ENCODE assay signal across 25 cellular contexts in genomic region chr11:72520815-72521214, GRCh38.
"Had no signal": no experiment of that assay in that cellular context is flagged by ENCODE, and none has a peak within 500 bp of the region (broad histone marks: within the 10 kb centered on the region; RNA-seq: fewer than 3 reads in every experiment).

No MANE protein-coding gene starts in this region.

- DNase-seq: activated CD4-positive, alpha-beta T cell treated with anti-CD3 and anti-CD28 coated beads for 1 hour; activated CD4-positive, alpha-beta T cell treated with anti-CD3 and anti-CD28 coated beads, Interleukin-2, amount 50 U/mL, for 1 hour; activated CD8-positive, alpha-beta T cell treated with anti-CD3 and anti-CD28 coated beads for 36 hours; activated naive CD4-positive, alpha-beta T cell; activated T-cell treated with anti-CD3 and anti-CD28 coated beads for 4 hours; activated T-cell treated with anti-CD3 and anti-CD28 coated beads, Interleukin-2, amount 50 U/mL, for 72 hours; central memory CD4-positive, alpha-beta T cell; dermis blood vessel endothelial cell; effector CD8-positive, alpha-beta T cell; erythroblast; gastrocnemius medialis; glutamatergic neuron; islet precursor cell; left ventricle myocardium inferior; mucosa of descending colon; nephron progenitor cell; retina; stimulated activated CD4-positive, alpha-beta T cell treated with anti-CD3 and anti-CD28 coated beads, Interleukin-12 subunit alpha, Interleukin-12 subunit beta, amount 100 ng/mL, for 4 hours; stimulated activated CD4-positive, alpha-beta T cell treated with anti-CD3 and anti-CD28 coated beads, Interleukin-4, amount 100 ng/mL, for 1 hour; stimulated activated naive CD8-positive, alpha-beta T cell treated with anti-CD3 and anti-CD28 coated beads, Interleukin-15, amount 100 ng/mL, for 72 hours; thyroid gland had no signal

- H3K4me3 Mint-ChIP-seq: nephron progenitor cell, WTC11 had no signal

- H3K9me3 Mint-ChIP-seq: activated CD8-positive, alpha-beta T cell treated with anti-CD3 and anti-CD28 coated beads for 36 hours; activated naive CD4-positive, alpha-beta T cell treated with anti-CD3 and anti-CD28 coated beads, Interleukin-2, amount 50 U/mL, for 72 hours; activated T-cell treated with anti-CD3 and anti-CD28 coated beads, Interleukin-2, amount 50 U/mL, for 72 hours; stimulated activated naive CD8-positive, alpha-beta T cell treated with anti-CD3 and anti-CD28 coated beads, Interleukin-15, amount 100 ng/mL, for 72 hours had no signal

- H3K27ac Mint-ChIP-seq: activated naive CD4-positive, alpha-beta T cell treated with anti-CD3 and anti-CD28 coated beads, Interleukin-2, amount 50 U/mL, for 72 hours; activated T-cell treated with anti-CD3 and anti-CD28 coated beads, Interleukin-2, amount 50 U/mL, for 72 hours; nephron progenitor cell; progenitor cell of endocrine pancreas; stimulated activated naive CD8-positive, alpha-beta T cell treated with anti-CD3 and anti-CD28 coated beads, Interleukin-15, amount 100 ng/mL, for 72 hours; WTC11 had no signal

- H3K4me1 Mint-ChIP-seq: nephron progenitor cell, WTC11 had no signal

- ATAC-seq: gastrocnemius medialis, mucosa of descending colon, sciatic nerve, WTC11 had no signal

- H3K27me3 Mint-ChIP-seq: stimulated activated naive CD8-positive, alpha-beta T cell treated with anti-CD3 and anti-CD28 coated beads, Interleukin-15, amount 100 ng/mL, for 72 hours had no signal

- H3K36me3 Mint-ChIP-seq: activated naive CD4-positive, alpha-beta T cell treated with anti-CD3 and anti-CD28 coated beads, Interleukin-2, amount 50 U/mL, for 72 hours; WTC11 had no signal
